In genomic region chr1:11784256-11784992, GRCh38 we compare ENCODE assay signal across 11 cellular contexts. TPM values are rescaled to one million over a fixed set of nuclear protein-coding genes. Genes with fewer than 3 reads are reported as not detected.
DNase-seq lines count a peak whose midpoint lies in the region; ATAC-seq, FAIRE-seq and TF ChIP-seq lines count a peak whose summit lies in the region.
"Had no signal": no experiment of that assay in that cellular context is flagged by ENCODE, and none has a peak within 500 bp of the region (broad histone marks: within the 10 kb centered on the region; RNA-seq: fewer than 3 reads in every experiment).

No MANE protein-coding gene starts in this region.

- no peaks in the 10 kb centered on the region for H3K36me3 ChIP-seq in HepG2 (replicated peaks in 1 of 2; ENCODE audit: control insufficient read depth in 1 of 2, insufficient read depth in 2 of 2, low read length in 2 of 2)
- H3K36me3 ChIP-seq in skeletal muscle satellite cell (ENCODE audit: insufficient read depth, low read length): no peaks in the 10 kb centered on the region
- H3K36me3 ChIP-seq: SJCRH30 had no signal

- intact Hi-C loops in HepG2 (cut with micrococcal nuclease; ENCODE audit: unreplicated experiment): no loop called here

- H3K9me3 ChIP-seq in HepG2 (ENCODE audit: low read length) (no peaks in the 10 kb centered on the region), skeletal muscle satellite cell (replicated peaks; ENCODE audit: low read length) (no peaks in the 10 kb centered on the region)
- H3K9me3 ChIP-seq: SJCRH30 had no signal

- no peak overlapping the region for H2AFZ ChIP-seq in HepG2 (ENCODE audit: low read length)

- WGBS in HepG2 (ENCODE audit: low lambda C conversion rate): 38% methylated on average over 4 of the region's 21 CpGs

- TF ChIP-seq CTCF in WTC11 (IDR thresholded peaks at IDR 0.05) (no peak), HepG2 (CRISPR knock-in tag; IDR thresholded peaks at IDR 0.05) (no peak), GM10248 (IDR thresholded peaks at IDR 0.05; ENCODE audit: control extremely low read depth, extremely low read depth, low read depth, missing control alignments) (no peak)

- TF ChIP-seq EP300 in HepG2 (IDR thresholded peaks at IDR 0.05; ENCODE audit: low read depth in 2 of 2, low read length in 2 of 2) (no peak), HepG2 (CRISPR knock-in tag; IDR thresholded peaks at IDR 0.05; ENCODE audit: borderline replicate concordance) (no peak)

- FAIRE-seq in GM12891 (lab: Jason Lieb, UNC) (peak; percentile 9), HepG2 (lab: Jason Lieb, UNC) (no peak)

- no peaks in the 10 kb centered on the region for H3K9me3 Mint-ChIP-seq in WTC11
- H3K9me3 Mint-ChIP-seq: CD4-positive, CD25-positive, alpha-beta regulatory T cell had no signal

- no peak for TF ChIP-seq POLR2A in GM12891 (IDR thresholded peaks at IDR 0.05; ENCODE audit: low read depth, low read length)
- no peak for TF ChIP-seq POLR2A in HepG2 (IDR thresholded peaks at IDR 0.05; ENCODE audit: insufficient read depth in 1 of 2, low read depth in 2 of 2, low read length in 2 of 2)

- no peaks in the 10 kb centered on the region for H3K27me3 Mint-ChIP-seq in WTC11 (ENCODE audit: low read depth)

- H3K79me2 ChIP-seq in HepG2 (ENCODE audit: insufficient read depth, low read length): no peaks in the 10 kb centered on the region

- ATAC-seq in WTC11 (no peak), HepG2 (peak; percentile 59)

- no peaks in the 10 kb centered on the region for H4K20me1 ChIP-seq in HepG2 (ENCODE audit: insufficient read depth, low read length)

- DNase-seq in GM12891 (ENCODE audit: insufficient read length, low spot score) (no peak), WTC11 (ENCODE audit: low spot score) (no peak), HepG2 (ENCODE audit: low spot score) (no peak), NCI-H2227 treated with DMSO at 0.1 percent for 48 hours (lab: John Stamatoyannopoulos, UW) (no peak), GM10248 (ENCODE audit: extremely low spot score) (no peak), middle frontal gyrus (ENCODE audit: extremely low spot score, low spot score) (no peak)
- DNase-seq in activated effector memory CD4-positive, alpha-beta T cell treated with Interleukin-2 at 50 U/mL for 16 hours: no peak

- H3K4me2 ChIP-seq in HepG2 (ENCODE audit: low read depth, low read length): peak overlapping the region; percentile 68
- H3K4me2 ChIP-seq in skeletal muscle satellite cell (ENCODE audit: low read length): peak overlapping the region; percentile 72

- no TSS peak for BruUV-seq in HepG2 (replicated peaks; lab: Mats Ljungman, UMichigan)

- H3K9ac ChIP-seq in HepG2 (ENCODE audit: insufficient read depth, low read depth, low read length): no peak overlapping the region
- peak overlapping the region; percentile 32 for H3K9ac ChIP-seq in skeletal muscle satellite cell (ENCODE audit: low read depth, low read length)

- no peaks in the 10 kb centered on the region for H3K36me3 Mint-ChIP-seq in WTC11
- H3K36me3 Mint-ChIP-seq: CD4-positive, CD25-positive, alpha-beta regulatory T cell had no signal

- H3K4me3 Mint-ChIP-seq in WTC11: no peak overlapping the region

- in situ Hi-C loops in HepG2 (cut with HindIII; ENCODE audit: extremely low pct_ligation_motif_present, low pct_unique_long_range_greater_than_20kb): no loop called here

- H3K4me1 ChIP-seq in HepG2 (ENCODE audit: insufficient read depth, low read length): peaks cover 40% of the 10 kb centered on the region
- H3K4me1 ChIP-seq in skeletal muscle satellite cell (ENCODE audit: control insufficient read depth, insufficient read depth, low read length): peaks cover 28% of the 10 kb centered on the region

- no peak for TF ChIP-seq RAD21 in HepG2 (CRISPR knock-in tag; IDR thresholded peaks at IDR 0.05)

- H3K4me1 Mint-ChIP-seq in WTC11: peaks cover 32% of the 10 kb centered on the region

- H3K4me3 ChIP-seq in HepG2 (replicated peaks in 1 of 3; ENCODE audit: insufficient read depth in 1 of 3, low read depth in 2 of 3, low read length in 3 of 3) (peak overlapping the region in 2 of 3 experiments; percentile 29 to 63; a peak in 4 of 6 replicates), skeletal muscle satellite cell (ENCODE audit: low read length) (peak overlapping the region; percentile 41)
- H3K4me3 ChIP-seq: SJCRH30 had no signal

- POLR2A ChIA-PET in WTC11 (lab: Charles Lee) (interaction anchor here (0.7 to 2.3 kb wide), 3 partner anchors 9 to 94 kb away, joined by 3 to 9 read pairs (median 3); no protein-coding TSS in a partner anchor), HepG2 (lab: Yijun Ruan, JAX) (interaction anchor here (0.6 to 1.5 kb wide), 5 partner anchors 10 to 125 kb away, joined by 3 to 5 read pairs (median 3); partner anchors contain the start of genes CLCN6 and MTHFR), GM10248 (lab: Yijun Ruan, JAX) (no interaction called here)

- H3K27me3 ChIP-seq in HepG2 (ENCODE audit: control insufficient read depth in 1 of 2, insufficient read depth in 2 of 2, low read length in 2 of 2): peaks cover 1 to 8% of the 10 kb centered on the region in 2 experiments; a peak in 3 of 5 replicates
- H3K27me3 ChIP-seq in skeletal muscle satellite cell (ENCODE audit: control insufficient read depth, insufficient read depth, low read length): no peaks in the 10 kb centered on the region

- CTCF ChIA-PET in WTC11 (lab: Charles Lee): interaction anchor here (0.6 to 4.5 kb wide), 65 partner anchors 7 to 522 kb away, joined by 3 to 98 read pairs (median 4); partner anchors contain the start of genes AGTRAP, C1orf167, CLCN6 and DISP3
- CTCF ChIA-PET in HepG2 (lab: Yijun Ruan, JAX; ENCODE audit: low intra/inter-chr PET ratio, low total read pairs): interaction anchor here (0.6 to 1.5 kb wide), 2 partner anchors 22 to 800 kb away, joined by 3 to 4 read pairs; partner anchors contain the start of gene C1orf167
- CTCF ChIA-PET in GM10248 (lab: Yijun Ruan, JAX): interaction anchor here (0.6 to 2.4 kb wide), 15 partner anchors 9 to 183 kb away, joined by 3 to 13 read pairs (median 5); partner anchors contain the start of gene CLCN6

- H3K27ac Mint-ChIP-seq in WTC11: no peak overlapping the region

- no peak overlapping the region for H3K27ac ChIP-seq in HepG2 (ENCODE audit: extremely low read length, insufficient read depth, low read length)
- H3K27ac ChIP-seq: SJCRH30 had no signal

RNA-seq across cellular contexts. Expression of gene MTHFR, which starts 21.3 kb away (rescaled TPM):
- polyA plus RNA-seq in GM12891 (2012; ENCODE audit: low read depth, missing spikeins): 7.0 TPM
- total RNA-seq in WTC11 (2021): 19.4 to 23.4 TPM (median 22.6 TPM) in 3 replicates
- total RNA-seq in HepG2 (2016; rRNA removed; fragmentation: Illumina TruSeq; extraction: Trizol): 5.0 and 8.2 TPM in 2 replicates
- total RNA-seq in HepG2 (2016; cell fraction: cytosol; rRNA removed; fragmentation: Illumina TruSeq; extraction: Trizol; ENCODE audit: low read depth): 4.1 and 5.4 TPM in 2 replicates
- total RNA-seq in HepG2 (2016; cell fraction: insoluble cytoplasmic fraction; rRNA removed; fragmentation: Illumina TruSeq; extraction: Trizol): 4.9 and 8.0 TPM in 2 replicates
- total RNA-seq in HepG2 (2016; cell fraction: membrane; rRNA removed; fragmentation: Illumina TruSeq; extraction: Trizol): 5.9 and 7.6 TPM in 2 replicates
- 10.1 and 14.4 TPM in 2 replicates for total RNA-seq in HepG2 (2016; cell fraction: nucleus; rRNA removed; fragmentation: Illumina TruSeq; extraction: Trizol)
- 3.8 and 6.8 TPM in 2 replicates for polyA plus RNA-seq in HepG2 (2011; rRNA removed)
- polyA plus RNA-seq in HepG2 (2011; cell fraction: cytosol; rRNA removed): 2.8 and 3.4 TPM in 2 replicates
- 11.8 and 13.3 TPM in 2 replicates for polyA plus RNA-seq in HepG2 (2011; cell fraction: nucleus; rRNA removed)
- 2.8 and 3.0 TPM in 2 replicates for polyA plus RNA-seq in HepG2 (2012)
- 0.58 and 0.61 TPM in 2 replicates for polyA plus RNA-seq in HepG2 (2016; cell fraction: cytosol; fragmentation: Illumina TruSeq; extraction: Trizol; ENCODE audit: low read depth)
- 3.6 and 4.9 TPM in 2 replicates for polyA plus RNA-seq in HepG2 (2016; cell fraction: insoluble cytoplasmic fraction; fragmentation: Illumina TruSeq; extraction: Trizol; ENCODE audit: low read depth)
- polyA plus RNA-seq in HepG2 (2016; cell fraction: membrane; fragmentation: Illumina TruSeq; extraction: Trizol; ENCODE audit: low read depth): 0.73 and 0.76 TPM in 2 replicates
- polyA plus RNA-seq in HepG2 (2016; cell fraction: nucleus; fragmentation: Illumina TruSeq; extraction: Trizol; ENCODE audit: insufficient read depth, low read depth): 8.2 and 9.0 TPM in 2 replicates
- polyA minus RNA-seq in HepG2 (2011; rRNA and poly(A)+ RNA removed; ENCODE audit: low replicate concordance): 19.5 and 30.6 TPM in 2 replicates
- polyA minus RNA-seq in HepG2 (2011; cell fraction: cytosol; rRNA and poly(A)+ RNA removed): 2.5 and 6.1 TPM in 2 replicates
- 22.8 and 22.9 TPM in 2 replicates for polyA minus RNA-seq in HepG2 (2011; cell fraction: nucleus; rRNA and poly(A)+ RNA removed)
- total RNA-seq in skeletal muscle satellite cell (2012; rRNA removed): 12.5 and 15.7 TPM in 2 replicates

RNA-seq across cellular contexts. Expression of gene CLCN6, which starts 21.6 kb away (rescaled TPM):
- 8.9 TPM for polyA plus RNA-seq in GM12891 (2012; ENCODE audit: low read depth, missing spikeins)
- total RNA-seq in WTC11 (2021): 20.0 to 22.3 TPM (median 20.8 TPM) in 3 replicates
- total RNA-seq in HepG2 (2016; rRNA removed; fragmentation: Illumina TruSeq; extraction: Trizol): 10.1 and 19.3 TPM in 2 replicates
- total RNA-seq in HepG2 (2016; cell fraction: cytosol; rRNA removed; fragmentation: Illumina TruSeq; extraction: Trizol; ENCODE audit: low read depth): 3.7 and 4.0 TPM in 2 replicates
- 7.6 and 20.5 TPM in 2 replicates for total RNA-seq in HepG2 (2016; cell fraction: insoluble cytoplasmic fraction; rRNA removed; fragmentation: Illumina TruSeq; extraction: Trizol)
- total RNA-seq in HepG2 (2016; cell fraction: membrane; rRNA removed; fragmentation: Illumina TruSeq; extraction: Trizol): 5.4 and 6.2 TPM in 2 replicates
- total RNA-seq in HepG2 (2016; cell fraction: nucleus; rRNA removed; fragmentation: Illumina TruSeq; extraction: Trizol): 39.7 and 42.7 TPM in 2 replicates
- polyA plus RNA-seq in HepG2 (2011; rRNA removed): 14.9 and 19.9 TPM in 2 replicates
- polyA plus RNA-seq in HepG2 (2011; cell fraction: cytosol; rRNA removed): 8.3 and 12.0 TPM in 2 replicates
- polyA plus RNA-seq in HepG2 (2011; cell fraction: nucleus; rRNA removed): 67.2 and 84.3 TPM in 2 replicates
- polyA plus RNA-seq in HepG2 (2012): 25.5 and 26.0 TPM in 2 replicates
- 1.4 and 1.6 TPM in 2 replicates for polyA plus RNA-seq in HepG2 (2016; cell fraction: cytosol; fragmentation: Illumina TruSeq; extraction: Trizol; ENCODE audit: low read depth)
- 4.8 and 8.2 TPM in 2 replicates for polyA plus RNA-seq in HepG2 (2016; cell fraction: insoluble cytoplasmic fraction; fragmentation: Illumina TruSeq; extraction: Trizol; ENCODE audit: low read depth)
- polyA plus RNA-seq in HepG2 (2016; cell fraction: membrane; fragmentation: Illumina TruSeq; extraction: Trizol; ENCODE audit: low read depth): 3.7 and 4.3 TPM in 2 replicates
- 103 and 104 TPM in 2 replicates for polyA plus RNA-seq in HepG2 (2016; cell fraction: nucleus; fragmentation: Illumina TruSeq; extraction: Trizol; ENCODE audit: insufficient read depth, low read depth)
- polyA minus RNA-seq in HepG2 (2011; rRNA and poly(A)+ RNA removed; ENCODE audit: low replicate concordance): 10.8 and 21.4 TPM in 2 replicates
- 8.2 and 9.7 TPM in 2 replicates for polyA minus RNA-seq in HepG2 (2011; cell fraction: cytosol; rRNA and poly(A)+ RNA removed)
- polyA minus RNA-seq in HepG2 (2011; cell fraction: nucleus; rRNA and poly(A)+ RNA removed): 37.9 and 38.6 TPM in 2 replicates
- total RNA-seq in skeletal muscle satellite cell (2012; rRNA removed): 5.0 and 8.4 TPM in 2 replicates

RNA-seq across cellular contexts. Expression of gene C1orf167, which starts 22.4 kb away (rescaled TPM):
- polyA plus RNA-seq in GM12891 (2012; ENCODE audit: low read depth, missing spikeins): 0.86 TPM
- total RNA-seq in WTC11 (2021) (1.2 to 3.1 TPM (median 2.8 TPM) in 3 replicates), HepG2 (2016; rRNA removed; fragmentation: Illumina TruSeq; extraction: Trizol) (not detected in 2 replicates)
- total RNA-seq in HepG2 (2016; cell fraction: cytosol; rRNA removed; fragmentation: Illumina TruSeq; extraction: Trizol; ENCODE audit: low read depth): not detected in 2 replicates
- not detected in 2 replicates for total RNA-seq in HepG2 (2016; cell fraction: insoluble cytoplasmic fraction; rRNA removed; fragmentation: Illumina TruSeq; extraction: Trizol)
- not detected in 2 replicates for total RNA-seq in HepG2 (2016; cell fraction: membrane; rRNA removed; fragmentation: Illumina TruSeq; extraction: Trizol)
- not detected in 2 replicates for total RNA-seq in HepG2 (2016; cell fraction: nucleus; rRNA removed; fragmentation: Illumina TruSeq; extraction: Trizol)
- polyA plus RNA-seq in HepG2 (2011; rRNA removed): not detected in 2 replicates
- polyA plus RNA-seq in HepG2 (2011; cell fraction: cytosol; rRNA removed): not detected in 2 replicates
- 0.19 TPM in 1 of 2 replicates, not detected in the other for polyA plus RNA-seq in HepG2 (2011; cell fraction: nucleus; rRNA removed)
- 0.72 TPM in 1 of 2 replicates, not detected in the other for polyA plus RNA-seq in HepG2 (2012)
- polyA plus RNA-seq in HepG2 (2016; cell fraction: cytosol; fragmentation: Illumina TruSeq; extraction: Trizol; ENCODE audit: low read depth): not detected in 2 replicates
- polyA plus RNA-seq in HepG2 (2016; cell fraction: insoluble cytoplasmic fraction; fragmentation: Illumina TruSeq; extraction: Trizol; ENCODE audit: low read depth): not detected in 2 replicates
- polyA plus RNA-seq in HepG2 (2016; cell fraction: membrane; fragmentation: Illumina TruSeq; extraction: Trizol; ENCODE audit: low read depth): not detected in 2 replicates
- polyA plus RNA-seq in HepG2 (2016; cell fraction: nucleus; fragmentation: Illumina TruSeq; extraction: Trizol; ENCODE audit: insufficient read depth, low read depth): not detected in 2 replicates
- not detected in 2 replicates for polyA minus RNA-seq in HepG2 (2011; rRNA and poly(A)+ RNA removed; ENCODE audit: low replicate concordance)
- polyA minus RNA-seq in HepG2 (2011; cell fraction: cytosol; rRNA and poly(A)+ RNA removed): not detected in 2 replicates
- not detected in 2 replicates for polyA minus RNA-seq in HepG2 (2011; cell fraction: nucleus; rRNA and poly(A)+ RNA removed)
- not detected in 2 replicates for total RNA-seq in skeletal muscle satellite cell (2012; rRNA removed)
- total RNA-seq: CD4-positive, CD25-positive, alpha-beta regulatory T cell; left colon; SJCRH30 had no signal

RNA-seq across cellular contexts. Expression of gene AGTRAP, which starts 48.5 kb away (rescaled TPM):
- 8.9 TPM for polyA plus RNA-seq in GM12891 (2012; ENCODE audit: low read depth, missing spikeins)
- total RNA-seq in WTC11 (2021): 81.6 to 102 TPM (median 101 TPM) in 3 replicates
- 15.7 and 32.0 TPM in 2 replicates for total RNA-seq in HepG2 (2016; rRNA removed; fragmentation: Illumina TruSeq; extraction: Trizol)
- 18.6 and 25.8 TPM in 2 replicates for total RNA-seq in HepG2 (2016; cell fraction: cytosol; rRNA removed; fragmentation: Illumina TruSeq; extraction: Trizol; ENCODE audit: low read depth)
- total RNA-seq in HepG2 (2016; cell fraction: insoluble cytoplasmic fraction; rRNA removed; fragmentation: Illumina TruSeq; extraction: Trizol): 15.6 and 33.2 TPM in 2 replicates
- 23.1 and 27.7 TPM in 2 replicates for total RNA-seq in HepG2 (2016; cell fraction: membrane; rRNA removed; fragmentation: Illumina TruSeq; extraction: Trizol)
- 23.8 and 30.7 TPM in 2 replicates for total RNA-seq in HepG2 (2016; cell fraction: nucleus; rRNA removed; fragmentation: Illumina TruSeq; extraction: Trizol)
- polyA plus RNA-seq in HepG2 (2011; rRNA removed): 28.3 and 35.4 TPM in 2 replicates
- polyA plus RNA-seq in HepG2 (2011; cell fraction: cytosol; rRNA removed): 29.2 and 46.7 TPM in 2 replicates
- 39.3 TPM in 2 replicates for polyA plus RNA-seq in HepG2 (2011; cell fraction: nucleus; rRNA removed)
- polyA plus RNA-seq in HepG2 (2012): 22.4 and 25.3 TPM in 2 replicates
- 25.0 and 27.3 TPM in 2 replicates for polyA plus RNA-seq in HepG2 (2016; cell fraction: cytosol; fragmentation: Illumina TruSeq; extraction: Trizol; ENCODE audit: low read depth)
- polyA plus RNA-seq in HepG2 (2016; cell fraction: insoluble cytoplasmic fraction; fragmentation: Illumina TruSeq; extraction: Trizol; ENCODE audit: low read depth): 15.8 and 17.2 TPM in 2 replicates
- 26.4 and 29.2 TPM in 2 replicates for polyA plus RNA-seq in HepG2 (2016; cell fraction: membrane; fragmentation: Illumina TruSeq; extraction: Trizol; ENCODE audit: low read depth)
- polyA plus RNA-seq in HepG2 (2016; cell fraction: nucleus; fragmentation: Illumina TruSeq; extraction: Trizol; ENCODE audit: insufficient read depth, low read depth): 49.1 and 50.0 TPM in 2 replicates
- 34.5 and 53.9 TPM in 2 replicates for polyA minus RNA-seq in HepG2 (2011; rRNA and poly(A)+ RNA removed; ENCODE audit: low replicate concordance)
- 15.4 and 16.0 TPM in 2 replicates for polyA minus RNA-seq in HepG2 (2011; cell fraction: cytosol; rRNA and poly(A)+ RNA removed)
- polyA minus RNA-seq in HepG2 (2011; cell fraction: nucleus; rRNA and poly(A)+ RNA removed): 8.0 and 8.6 TPM in 2 replicates
- 40.4 and 47.4 TPM in 2 replicates for total RNA-seq in skeletal muscle satellite cell (2012; rRNA removed)
